ENCODE assay signal across 1 cellular context in genomic region chr1:113980120-113980519, GRCh38.
TF ChIP-seq lines count a peak whose summit lies in the region.

No MANE protein-coding gene starts in this region.

TF ChIP-seq in HepG2, 621 proteins besides CTCF, POLR2A, EP300 and RAD21 (continued from another document):
- no peak for TF ChIP-seq HMGXB3 (CRISPR knock-in tag; IDR thresholded peaks at IDR 0.05; ENCODE audit: borderline replicate concordance)
- TF ChIP-seq AKAP8 (CRISPR knock-in tag; IDR thresholded peaks at IDR 0.05), result no peak
TF ChIP-seq in HepG2: peak in this region for 0.
